ENCODE assay signal across 1 cellular context in genomic region chr17:79740413-79740812, GRCh38.
A peak's percentile ranks its signal among the peaks of the same experiment; 100 is the strongest.
TF ChIP-seq lines count a peak whose summit lies in the region.

No MANE protein-coding gene starts in this region.

TF ChIP-seq in HEK293, 187 proteins besides CTCF, POLR2A, EP300 and RAD21 (continued from another document):
- TF ChIP-seq PRDM10 (tag by site-specific recombination; IDR thresholded peaks at IDR 0.05), result peak; percentile 46; the same call in 1 of the 2 replicates
- no peak for TF ChIP-seq ZBTB21 (tag by site-specific recombination; IDR thresholded peaks at IDR 0.05)
TF ChIP-seq in HEK293: peak in this region for 1.
